ENCODE assay signal across 8 cellular contexts in the genomic region with DNA sequence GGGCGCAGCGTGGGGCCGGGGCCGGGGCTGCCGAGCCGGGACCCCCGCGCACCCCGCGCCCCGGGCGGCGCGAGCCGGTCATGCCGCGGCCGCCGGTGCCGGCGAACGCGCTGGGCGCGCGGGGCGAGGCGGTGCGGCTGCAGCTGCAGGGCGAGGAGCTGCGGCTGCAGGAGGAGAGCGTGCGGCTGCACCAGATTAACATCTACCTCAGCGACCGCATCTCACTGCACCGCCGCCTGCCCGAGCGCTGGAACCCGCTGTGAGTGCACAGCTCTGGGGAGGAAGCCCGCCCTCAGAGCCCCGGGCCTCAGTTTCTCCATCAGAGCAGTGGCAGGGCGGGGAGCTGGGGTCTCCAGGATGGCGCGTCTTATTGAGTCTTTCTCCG. TPM values are rescaled to one million over a fixed set of nuclear protein-coding genes. Genes with fewer than 3 reads are reported as not detected.
A peak's percentile ranks its signal among the peaks of the same experiment; 100 is the strongest.
DNase-seq lines count a peak whose midpoint lies in the region; ATAC-seq and TF ChIP-seq lines count a peak whose summit lies in the region.

No MANE protein-coding gene starts in this region.

- peak overlapping the region; percentile 66 for H3K4me3 ChIP-seq in AG04450 (ENCODE audit: low read depth, low read length)
- H3K4me3 ChIP-seq in PC-3 (ENCODE audit: low read length): peak overlapping the region; percentile 87
- peak overlapping the region; percentile 56 to 60 for H3K4me3 ChIP-seq in muscle layer of colon (ENCODE audit: low read depth in 1 of 2, low read length in 2 of 2)

- TF ChIP-seq CTCF in AG04450 (IDR thresholded peaks at IDR 0.05; ENCODE audit: low read depth, low read length): no peak
- no peak for TF ChIP-seq CTCF in PC-3 (conservative IDR thresholded peaks at IDR 0.05; ENCODE audit: low read depth, low read length)

- CTCF ChIA-PET in AG04450 (lab: Charles Lee): interaction anchor here (0.7 to 3.6 kb wide), 4 partner anchors 16 to 330 kb away, joined by 3 to 15 read pairs (median 4); no protein-coding TSS in a partner anchor
- CTCF ChIA-PET in PC-3 (lab: Charles Lee): interaction anchor here (0.6 to 2.0 kb wide), 3 partner anchors 41 to 305 kb away, joined by 3 to 7 read pairs (median 3); no protein-coding TSS in a partner anchor

- in situ Hi-C loops in KBM-7 (cut with MboI; ENCODE audit: low pct_unique_long_range_greater_than_20kb, low sequenced_read_pairs): no loop called here

- BruUV-seq in PC-3 (replicated peaks; lab: Mats Ljungman, UMichigan): no TSS peak

- H3F3A ChIP-seq in PC-3 (ENCODE audit: low read length, unreplicated experiment): no peaks in the 10 kb centered on the region

- no peaks in the 10 kb centered on the region for H4K20me1 ChIP-seq in PC-3 (ENCODE audit: low read length)

- H3K9ac ChIP-seq in PC-3 (ENCODE audit: low read length): peak overlapping the region; percentile 59
- peak overlapping the region; percentile 30 for H3K9ac ChIP-seq in muscle layer of colon (ENCODE audit: low read length)

- peaks cover 4% of the 10 kb centered on the region; the same call in 1 of the 2 replicates for H3K79me2 ChIP-seq in PC-3 (ENCODE audit: low read length)

- DNase-seq in AG04450 (ENCODE audit: low read depth, low spot score) (no peak), PC-3 (no peak), dermis blood vessel endothelial cell (peak; percentile 17), ureter (ENCODE audit: low spot score) (no peak), KBM-7 (no peak)

- H3K27me3 ChIP-seq in AG04450 (ENCODE audit: control insufficient read depth, insufficient read depth, low read length) (peaks cover 17% of the 10 kb centered on the region), PC-3 (ENCODE audit: low read length) (no peaks in the 10 kb centered on the region), muscle layer of colon (ENCODE audit: control insufficient read depth in 1 of 2, insufficient read depth in 2 of 2, low read length in 2 of 2) (no peaks in the 10 kb centered on the region)

- H3K36me3 ChIP-seq in PC-3 (ENCODE audit: low read depth, low read length) (no peaks in the 10 kb centered on the region), muscle layer of colon (ENCODE audit: insufficient read depth, low read length) (no peaks in the 10 kb centered on the region)

- H3K9me3 ChIP-seq in AG04450 (ENCODE audit: control insufficient read depth, insufficient read depth, low read length) (no peaks in the 10 kb centered on the region; the same call in 1 of the 2 replicates), PC-3 (ENCODE audit: low read length) (no peaks in the 10 kb centered on the region), muscle layer of colon (ENCODE audit: low read length) (no peaks in the 10 kb centered on the region)

- peak overlapping the region; percentile 88 for H3K4me2 ChIP-seq in PC-3 (ENCODE audit: low read length)

- H3K9me2 ChIP-seq in PC-3 (replicated peaks; ENCODE audit: low read length): no peaks in the 10 kb centered on the region

- POLR2A ChIA-PET in AG04450 (lab: Yijun Ruan, JAX): no interaction called here
- POLR2A ChIA-PET in PC-3 (lab: Charles Lee; ENCODE audit: unreplicated experiment): no interaction called here

- H2AFZ ChIP-seq in PC-3 (ENCODE audit: low read length): peak overlapping the region; percentile 59; the same call in 1 of the 2 replicates

- no peak overlapping the region for H3K27ac ChIP-seq in AG04450 (ENCODE audit: low read depth, low read length)
- H3K27ac ChIP-seq in PC-3 (ENCODE audit: low read length): peak overlapping the region; percentile 80
- peak overlapping the region; percentile 72 for H3K27ac ChIP-seq in muscle layer of colon (ENCODE audit: low read depth, low read length)

- peaks cover 51% of the 10 kb centered on the region for H3K4me1 ChIP-seq in PC-3 (ENCODE audit: insufficient read depth, low read length)
- peaks cover 43% of the 10 kb centered on the region for H3K4me1 ChIP-seq in muscle layer of colon (ENCODE audit: insufficient read depth, low read length)

- intact Hi-C loops in PC-3 (cut with micrococcal nuclease): loop anchor here (2.0 kb wide), 1 partner anchor 191 kb away; no protein-coding TSS in a partner anchor

- peak; percentile 42 for ATAC-seq in GM19351 (IDR thresholded peaks at IDR 0.05; ENCODE audit: unreplicated experiment)
- ATAC-seq in PC-3: peak; percentile 48
- no peak for ATAC-seq in GM21360 (IDR thresholded peaks at IDR 0.05; ENCODE audit: unreplicated experiment)

RNA-seq across cellular contexts. Expression of gene GALNT12, which starts 0.3 kb away (rescaled TPM):
- 2.8 and 4.2 TPM in 2 replicates for polyA plus RNA-seq in AG04450 (2011; rRNA removed)
- polyA minus RNA-seq in AG04450 (2011; rRNA and poly(A)+ RNA removed): 1.4 and 1.7 TPM in 2 replicates
- 14.8 and 24.8 TPM in 2 replicates for total RNA-seq in PC-3 (2014; rRNA removed)
- 0.14 and 0.34 TPM in 2 replicates for total RNA-seq in dermis blood vessel endothelial cell
- 38.5 TPM for total RNA-seq in ureter

RNA-seq across cellular contexts. Expression of gene ANKS6, which starts 11.4 kb away (rescaled TPM):
- 10.5 and 12.4 TPM in 2 replicates for polyA plus RNA-seq in AG04450 (2011; rRNA removed)
- 10.4 and 12.1 TPM in 2 replicates for polyA minus RNA-seq in AG04450 (2011; rRNA and poly(A)+ RNA removed)
- total RNA-seq in PC-3 (2014; rRNA removed) (27.7 and 39.7 TPM in 2 replicates), dermis blood vessel endothelial cell (8.0 and 12.6 TPM in 2 replicates), ureter (38.1 TPM)

Comparison
In these comparisons a context has a peak if more than half of its experiments do, and no peak if none do; other contexts are left out.
1. RNA of gene GALNT12, which starts 0.3 kb away (total RNA-seq): 38.5 TPM in ureter (single experiment) and 14.8 to 24.8 TPM in PC-3; 0.14 to 0.34 TPM in dermis blood vessel endothelial cell; every median in the first group is over 10 times any median in the second.
2. Peak in every context shown above with its lines, with median percentiles within 50 percentile points of each other: H3K4me3 ChIP-seq.